ENCODE assay signal across 8 cellular contexts in the genomic region with DNA sequence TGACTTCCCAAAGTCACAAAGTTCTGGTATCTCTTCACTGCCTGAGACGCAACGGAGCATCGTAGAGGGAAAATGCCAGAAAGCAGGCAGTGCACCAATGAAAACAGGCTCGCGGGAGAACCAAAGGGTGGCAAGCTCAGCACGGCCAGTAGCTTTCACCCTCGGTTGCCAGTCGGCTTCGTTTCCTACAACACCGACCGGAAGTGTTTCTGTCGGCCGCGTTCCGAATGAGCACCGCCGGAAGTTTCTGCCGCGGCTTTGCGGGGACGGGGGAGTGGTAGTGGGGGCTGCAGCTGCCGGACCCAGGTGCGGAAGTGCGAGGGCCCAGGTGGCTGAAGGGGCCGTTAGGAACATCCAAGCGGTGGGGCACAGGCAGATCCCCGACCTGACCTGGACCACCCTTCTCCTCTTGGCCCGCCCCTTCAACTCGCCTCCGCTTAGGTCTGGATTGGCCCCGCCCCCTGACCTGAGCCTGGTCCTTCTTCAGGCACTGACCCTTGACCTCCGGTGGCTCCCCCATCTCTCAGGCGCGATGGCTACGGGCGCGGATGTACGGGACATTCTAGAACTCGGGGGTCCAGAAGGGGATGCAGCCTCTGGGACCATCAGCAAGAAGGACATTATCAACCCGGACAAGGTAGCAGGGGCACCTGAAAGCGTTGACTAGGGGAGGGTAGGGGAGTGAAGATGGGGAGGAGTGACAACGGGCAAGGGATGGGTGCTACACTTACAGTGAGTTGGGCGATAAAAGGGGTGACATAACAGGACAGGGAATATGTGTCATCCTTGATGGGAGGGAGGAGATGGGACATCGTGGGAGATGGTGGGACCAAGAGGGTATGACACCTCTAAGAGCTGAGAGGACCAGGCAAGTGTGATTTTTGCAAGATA. TPM values are rescaled to one million over a fixed set of nuclear protein-coding genes. Genes with fewer than 3 reads are reported as not detected.
DNase-seq lines count a peak whose midpoint lies in the region; ATAC-seq and TF ChIP-seq lines count a peak whose summit lies in the region.

A gene with protein sequence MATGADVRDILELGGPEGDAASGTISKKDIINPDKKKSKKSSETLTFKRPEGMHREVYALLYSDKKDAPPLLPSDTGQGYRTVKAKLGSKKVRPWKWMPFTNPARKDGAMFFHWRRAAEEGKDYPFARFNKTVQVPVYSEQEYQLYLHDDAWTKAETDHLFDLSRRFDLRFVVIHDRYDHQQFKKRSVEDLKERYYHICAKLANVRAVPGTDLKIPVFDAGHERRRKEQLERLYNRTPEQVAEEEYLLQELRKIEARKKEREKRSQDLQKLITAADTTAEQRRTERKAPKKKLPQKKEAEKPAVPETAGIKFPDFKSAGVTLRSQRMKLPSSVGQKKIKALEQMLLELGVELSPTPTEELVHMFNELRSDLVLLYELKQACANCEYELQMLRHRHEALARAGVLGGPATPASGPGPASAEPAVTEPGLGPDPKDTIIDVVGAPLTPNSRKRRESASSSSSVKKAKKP (plus strand): TSS at position 250 of the 891 bp plus-strand sequence. CDS start 283 bp downstream, at position 533.

- H3K36me3 ChIP-seq in GM06990 (ENCODE audit: control insufficient read depth, insufficient read depth, low read length), result peaks cover 8% of the 10 kb centered on the region
- H3K36me3 ChIP-seq in adrenal gland (replicated peaks in 1 of 2), result peaks cover 0 to 31% of the 10 kb centered on the region in 2 donors
- H3K36me3 ChIP-seq in upper lobe of left lung, result peaks cover 11 to 33% (median 21%) of the 10 kb centered on the region in 4 donors

- H3K27me3 ChIP-seq in GM06990 (replicated peaks; ENCODE audit: control insufficient read depth, insufficient read depth, low read length) (no peaks in the 10 kb centered on the region), adrenal gland (no peaks in the 10 kb centered on the region), upper lobe of left lung (no peaks in the 10 kb centered on the region)

- DNase-seq in GM06990 (ENCODE audit: extremely low read depth, insufficient read length) (peak; percentile 87), NCI-H1436 treated with DMSO at 0.1 percent for 48 hours (lab: John Stamatoyannopoulos, UW) (peak; percentile 40), T-helper 1 cell (peak; percentile 63 to 85 (median 71)), adrenal gland (peak; percentile 80 to 94 (median 88)), left cardiac atrium (peak; percentile 84), posterior vena cava (ENCODE audit: low spot score) (peak; percentile 95), upper lobe of left lung (peak; percentile 90 to 94)

- intact Hi-C loops in adrenal gland (cut with DNase I) (loop anchor here in 1 of 2 donors (10.0 kb wide), 1 partner anchor 199 kb away; no protein-coding TSS in a partner anchor), left cardiac atrium (cut with DNase I) (loop anchor here in 1 of 2 donors (10.0 kb wide), 1 partner anchor 381 kb away; no protein-coding TSS in a partner anchor), posterior vena cava (cut with DNase I) (loop anchor here in 1 of 2 donors (10.0 kb wide), 1 partner anchor 381 kb away; no protein-coding TSS in a partner anchor)

- WGBS in adrenal gland, 4 donors, result 1 to 2% (median 1%) methylated on average over 27 to 44 of the region's 44 CpGs
- WGBS in upper lobe of left lung, 2 donors, result 2% methylated on average over 17 to 44 of the region's 44 CpGs

- H3K4me1 ChIP-seq in adrenal gland (replicated peaks in 1 of 2), result peaks cover 5 to 25% of the 10 kb centered on the region in 2 donors
- H3K4me1 ChIP-seq in upper lobe of left lung, result peaks cover 14 to 21% (median 17%) of the 10 kb centered on the region in 4 donors

- H3K9me3 ChIP-seq in adrenal gland (replicated peaks in 1 of 3), result no peaks in the 10 kb centered on the region
- no peaks in the 10 kb centered on the region for H3K9me3 ChIP-seq in upper lobe of left lung

- TF ChIP-seq CTCF in GM06990 (IDR thresholded peaks at IDR 0.05; ENCODE audit: insufficient read depth, low read length, poor library complexity, severe bottlenecking) (no peak), adrenal gland (IDR thresholded peaks at IDR 0.05) (peak in 3 of 6 experiments; percentile 23 to 31 (median 27)), upper lobe of left lung (IDR thresholded peaks at IDR 0.05) (no peak)

- ATAC-seq in HG02642 (IDR thresholded peaks at IDR 0.05; ENCODE audit: poor library complexity, unreplicated experiment), result peak; percentile 77
- ATAC-seq in left cardiac atrium, result peak; percentile 94 to 95
- ATAC-seq in upper lobe of left lung (ENCODE audit: low FRiP score in 2 of 2), result peak; percentile 92 to 96

- TF ChIP-seq POLR2A in adrenal gland (IDR thresholded peaks at IDR 0.05) (peak; percentile 35 to 37), upper lobe of left lung (IDR thresholded peaks at IDR 0.05) (peak in 1 of 4 donors; percentile 55)

- no peak for TF ChIP-seq EP300 in upper lobe of left lung (IDR thresholded peaks at IDR 0.05)

- H3K27ac ChIP-seq in adrenal gland, result peak within 1 kb of the TSS in 3 of 5 donors; percentile 60 to 79 (median 72)
- H3K27ac ChIP-seq in upper lobe of left lung, result peak within 1 kb of the TSS; percentile 65 to 88 (median 78)

- peak within 1 kb of the TSS; percentile 95 for H3K4me3 ChIP-seq in GM06990 (replicated peaks; ENCODE audit: low read depth, low read length)
- H3K4me3 ChIP-seq in adrenal gland, result peak within 1 kb of the TSS; percentile 0 to 90 (median 80)
- peak within 1 kb of the TSS; percentile 46 to 93 (median 82) for H3K4me3 ChIP-seq in upper lobe of left lung

RNA-seq across cellular contexts. Expression of the gene that starts here (rescaled TPM):
- 100 to 1,000 TPM in 2 of 8 donors, 10 to 100 TPM in 6; 62.4 to 229 (median 77.7) TPM for total RNA-seq in adrenal gland
- polyA plus RNA-seq in adrenal gland, result 100 to 1,000 TPM; 118 to 145 (median 142) TPM
- 10 to 100 TPM; 23.6 to 25.4 TPM for total RNA-seq in left cardiac atrium
- 10 to 100 TPM; 18.5 to 23.6 TPM for total RNA-seq in posterior vena cava
- total RNA-seq in upper lobe of left lung, result 100 to 1,000 TPM in 1 of 6 donors, 10 to 100 TPM in 5; 32.1 to 236 (median 39.7) TPM

Comparison
In these comparisons a context has a peak if more than half of its experiments do, and no peak if none do; other contexts are left out.
1. Peak in every context shown above with its lines: DNase-seq, ATAC-seq, H3K4me3 ChIP-seq and H3K27ac ChIP-seq.
2. DNase-seq: peak in every context shown above with its lines; median percentile 95 in posterior vena cava; 92 in upper lobe of left lung; 88 in adrenal gland; 87 in GM06990; 84 in left cardiac atrium; 71 in T-helper 1 cell; 40 in NCI-H1436 treated with DMSO at 0.1 percent for 48 hours.